In genomic region chr9:121344062-121344696, GRCh38 we compare ENCODE assay signal across 15 cellular contexts. TPM values are rescaled to one million over a fixed set of nuclear protein-coding genes. Genes with fewer than 3 reads are reported as not detected.
DNase-seq lines count a peak whose midpoint lies in the region; TF ChIP-seq lines count a peak whose summit lies in the region.
"Had no signal": no experiment of that assay in that cellular context is flagged by ENCODE, and none has a peak within 500 bp of the region (broad histone marks: within the 10 kb centered on the region; RNA-seq: fewer than 3 reads in every experiment).

No MANE protein-coding gene starts in this region.

- peak; percentile 69 for DNase-seq in NCI-H510A treated with DMSO at 0.1 percent for 48 hours (lab: John Stamatoyannopoulos, UW)
- no peak for DNase-seq in NCI-H510A (lab: John Stamatoyannopoulos, UW)
- peak; percentile 63 for DNase-seq in NCI-H2171 (lab: John Stamatoyannopoulos, UW)
- DNase-seq in esophagus squamous epithelium (lab: John Stamatoyannopoulos, UW) = no peak
- no peak for DNase-seq in stomach
- no peak for DNase-seq in GDM1 (lab: John Stamatoyannopoulos, UW)
- DNase-seq in NCI-H1694 (lab: John Stamatoyannopoulos, UW) = no peak
- DNase-seq in NCI-H82 (lab: John Stamatoyannopoulos, UW) = no peak
- DNase-seq: activated CD4-positive, alpha-beta memory T cell treated with anti-CD3 and anti-CD28 coated beads for 36 hours; activated naive CD4-positive, alpha-beta T cell treated with Interleukin-2 at 50 U/mL for 16 hours; CD4-positive, alpha-beta memory T cell; foreskin melanocyte; stimulated activated CD4-positive, alpha-beta T cell treated with anti-CD3 and anti-CD28 coated beads, Interleukin-2, amount 100 ng/mL, for 48 hours had no signal

- TF ChIP-seq EP300 in stomach (IDR thresholded peaks at IDR 0.05) = no peak

- H3K9me3 ChIP-seq in esophagus squamous epithelium = no peaks in the 10 kb centered on the region
- H3K9me3 ChIP-seq in stomach = no peaks in the 10 kb centered on the region
- H3K9me3 ChIP-seq: A549, right atrium auricular region had no signal

- H3K36me3 ChIP-seq in esophagus squamous epithelium (peaks cover 0 to 100% (median 48%) of the 10 kb centered on the region in 3 donors), stomach (peaks cover 19 to 98% (median 82%) of the 10 kb centered on the region in 4 donors)

- WGBS in esophagus squamous epithelium, 2 donors = 65 to 72% methylated on average over 6 of the region's 6 CpGs
- 12 to 33% (median 25%) methylated on average over 6 of the region's 6 CpGs for WGBS in stomach, 5 donors

- TF ChIP-seq POLR2A in esophagus squamous epithelium (IDR thresholded peaks at IDR 0.05) (no peak), stomach (IDR thresholded peaks at IDR 0.05) (no peak)

- H3K4me1 ChIP-seq in esophagus squamous epithelium = peaks cover 8 to 48% (median 14%) of the 10 kb centered on the region in 3 donors
- H3K4me1 ChIP-seq in stomach = peaks cover 17 to 80% (median 46%) of the 10 kb centered on the region in 4 donors
- H3K4me1 ChIP-seq: A549 had no signal

- H3K27ac ChIP-seq in esophagus squamous epithelium (peak overlapping the region in 3 of 4 donors; percentile 15 to 53 (median 26)), stomach (peak overlapping the region in 3 of 5 donors; percentile 11 to 59 (median 19))
- H3K27ac ChIP-seq: A549 had no signal

- TF ChIP-seq CTCF in esophagus squamous epithelium (IDR thresholded peaks at IDR 0.05) (no peak), stomach (IDR thresholded peaks at IDR 0.05) (no peak)

- H3K4me3 ChIP-seq in esophagus squamous epithelium (no peak overlapping the region), stomach (no peak overlapping the region)
- H3K4me3 ChIP-seq: A549, right atrium auricular region had no signal

- intact Hi-C loops in esophagus squamous epithelium (cut with DNase I) (no loop called here), stomach (cut with DNase I; ENCODE audit: low total_unique reads) (no loop called here)

- H3K27me3 ChIP-seq in esophagus squamous epithelium (no peaks in the 10 kb centered on the region), stomach (no peaks in the 10 kb centered on the region)
- H3K27me3 ChIP-seq: right atrium auricular region had no signal

RNA-seq across cellular contexts. Expression of gene STOM, which starts 25.9 kb away (rescaled TPM):
- total RNA-seq in esophagus squamous epithelium (100 to 1,000 TPM in 2 of 4 donors, 10 to 100 TPM in 2; 43.7 to 169 (median 119) TPM), stomach (100 to 1,000 TPM in 4 of 5 donors, 10 to 100 TPM in 1; 85.7 to 238 (median 137) TPM)
- polyA plus RNA-seq in stomach = 100 to 1,000 TPM in 1 of 3 donors, 10 to 100 TPM in 2; 35.3 to 174 (median 45.6) TPM

Comparison
In these comparisons a context has a peak if more than half of its experiments do, and no peak if none do; other contexts are left out.
1. DNase-seq: peak in NCI-H510A treated with DMSO at 0.1 percent for 48 hours (single experiment) and NCI-H2171 (single experiment); none in NCI-H510A (single experiment), esophagus squamous epithelium (single experiment), stomach (single experiment), GDM1 (single experiment), NCI-H1694 (single experiment) and NCI-H82 (single experiment).